ENCODE assay signal across 8 cellular contexts in the genomic region with DNA sequence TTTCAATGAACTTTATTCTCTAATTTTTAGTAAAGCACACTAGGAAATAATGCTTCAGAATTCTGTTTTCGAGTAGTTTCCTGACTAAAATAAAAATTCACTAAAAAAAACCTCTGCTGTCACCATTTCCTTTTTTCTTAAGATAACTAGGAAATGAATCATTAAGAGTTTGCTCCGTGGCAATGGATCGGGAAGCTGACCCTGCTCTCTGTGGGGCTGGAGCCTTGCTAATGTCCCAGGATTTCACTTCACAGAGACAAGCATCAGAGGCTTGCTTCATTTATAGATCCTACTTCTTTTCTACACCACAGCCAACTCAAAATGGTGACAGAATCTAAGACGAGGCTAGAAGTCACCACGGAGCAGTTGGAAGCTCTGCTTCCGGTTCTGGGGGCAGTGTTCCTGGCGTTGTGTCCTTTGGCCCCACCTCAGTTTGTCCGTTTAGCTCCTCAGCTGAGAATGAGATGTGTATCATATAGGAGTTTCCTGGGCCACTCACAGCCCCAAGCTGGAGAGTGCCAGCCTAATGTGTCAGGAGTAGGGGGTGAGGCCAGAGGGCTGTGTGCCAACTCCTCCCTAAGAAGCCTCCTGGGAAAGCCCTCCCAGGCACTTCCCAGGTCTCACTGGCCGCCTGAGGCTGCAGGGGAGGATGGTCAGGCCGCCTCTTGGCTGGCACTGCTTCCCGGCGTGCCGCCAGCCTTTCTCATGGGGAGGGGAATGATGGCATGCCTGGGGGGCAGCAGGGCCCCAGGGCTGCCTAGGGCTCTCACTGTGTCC. TPM values are rescaled to one million over a fixed set of nuclear protein-coding genes. Genes with fewer than 3 reads are reported as not detected.
DNase-seq lines count a peak whose midpoint lies in the region; ATAC-seq and FAIRE-seq lines count a peak whose summit lies in the region.

No MANE protein-coding gene starts in this region.

- intact Hi-C loops in posterior vena cava (cut with DNase I): no loop called here

- no peak for FAIRE-seq in frontal cortex (lab: Jason Lieb, UNC)

- DNase-seq in DMS79 (lab: John Stamatoyannopoulos, UW) (peak; percentile 41), RPMI7951 (ENCODE audit: low read depth) (peak; percentile 56), fibroblast of gingiva (ENCODE audit: low read depth) (peak; percentile 70), posterior vena cava (ENCODE audit: low spot score) (peak; percentile 81), NCI-H1048 (lab: John Stamatoyannopoulos, UW) (no peak), G401 (ENCODE audit: low spot score) (no peak), frontal cortex (ENCODE audit: low spot score in 2 of 2) (no peak)

- in situ Hi-C loops in G401 (cut with HindIII; ENCODE audit: low sequenced_read_pairs): no loop called here

- ATAC-seq in GM18520 (IDR thresholded peaks at IDR 0.05; ENCODE audit: unreplicated experiment): no peak

RNA-seq across cellular contexts. Expression of a gene that starts 19.6 kb away (rescaled TPM):
- total RNA-seq in RPMI7951 (2014; rRNA removed; shearing (Covaris generic)): 5.5 and 6.0 TPM in 2 replicates
- total RNA-seq in posterior vena cava (10 to 100 TPM; 20.8 to 24.3 TPM), frontal cortex (11.0 TPM)
- 3.3 and 4.9 TPM in 2 replicates for total RNA-seq in G401 (2014; rRNA removed; shearing (Covaris generic))

Comparison
In these comparisons a context has a peak if more than half of its experiments do, and no peak if none do; other contexts are left out.
1. DNase-seq: peak in DMS79 (single experiment), RPMI7951 (single experiment), fibroblast of gingiva (single experiment) and posterior vena cava (single experiment); none in NCI-H1048 (single experiment), G401 (single experiment) and frontal cortex (0 of 2).